20 cellular contexts compared by ENCODE assay signal in the genomic region with DNA sequence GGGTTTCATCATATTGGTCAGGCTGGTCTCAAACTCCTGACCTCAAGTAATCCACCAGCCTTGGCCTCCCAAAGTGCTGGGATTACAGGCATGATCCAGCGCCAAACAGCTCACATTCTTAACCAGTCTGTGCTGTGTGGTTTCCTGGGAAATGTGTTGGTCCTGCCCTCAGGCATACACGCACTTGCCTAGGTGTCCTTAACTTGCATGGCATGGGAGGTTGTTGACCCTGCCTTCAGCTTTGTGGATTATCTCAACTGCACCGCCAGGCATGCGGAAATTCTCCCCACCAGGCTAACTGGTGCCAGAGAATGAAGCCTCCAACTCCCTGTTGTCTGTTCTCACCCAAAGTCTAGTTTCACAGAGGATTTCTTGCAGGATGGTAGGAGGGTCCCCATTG.
"Had no signal": no experiment of that assay in that cellular context is flagged by ENCODE, and none has a peak within 500 bp of the region (broad histone marks: within the 10 kb centered on the region; RNA-seq: fewer than 3 reads in every experiment).

No MANE protein-coding gene starts in this region.

- H3K9me3 Mint-ChIP-seq: dendritic cell treated with granulocyte-macrophage colony-stimulating factor and Interleukin-4, amounts not matched to agents 40 ng/mL and 50 ng/mL, for 4 days; effector memory CD8-positive, alpha-beta T cell; immature natural killer cell had no signal

- H3K36me3 ChIP-seq: colonic mucosa, heart left ventricle, left lung, lower lobe of right lung had no signal

- H3K9me3 ChIP-seq: colonic mucosa, esophagus muscularis mucosa, gastroesophageal sphincter, heart left ventricle, left lung, lower lobe of right lung had no signal

- H3K27me3 ChIP-seq: colonic mucosa, esophagus muscularis mucosa, gastroesophageal sphincter, heart left ventricle, hepatocyte, left lung had no signal

- H3K4me3 Mint-ChIP-seq: dendritic cell treated with granulocyte-macrophage colony-stimulating factor and Interleukin-4, amounts not matched to agents 40 ng/mL and 50 ng/mL, for 4 days; effector memory CD8-positive, alpha-beta T cell; immature natural killer cell had no signal

- ATAC-seq: effector memory CD8-positive, alpha-beta T cell; foreskin keratinocyte; gastroesophageal sphincter; left lung; lower lobe of right lung had no signal

- H3K79me2 ChIP-seq: hepatocyte had no signal

- H3K4me1 ChIP-seq: colonic mucosa, esophagus muscularis mucosa, gastroesophageal sphincter, left lung, lower lobe of right lung had no signal

- H3K27me3 Mint-ChIP-seq: dendritic cell treated with granulocyte-macrophage colony-stimulating factor and Interleukin-4, amounts not matched to agents 40 ng/mL and 50 ng/mL, for 4 days; effector memory CD8-positive, alpha-beta T cell had no signal

- H3K27ac Mint-ChIP-seq: dendritic cell treated with granulocyte-macrophage colony-stimulating factor and Interleukin-4, amounts not matched to agents 40 ng/mL and 50 ng/mL, for 4 days; effector memory CD8-positive, alpha-beta T cell; immature natural killer cell had no signal

- DNase-seq: colonic mucosa; cortex of kidney; effector CD8-positive, alpha-beta T cell; effector memory CD8-positive, alpha-beta T cell; foreskin keratinocyte; heart left ventricle; hypothalamus; immature natural killer cell; islet precursor cell; kidney; kidney glomerular epithelial cell; left lung; left ventricle myocardium superior; lower lobe of right lung; mesenchymal stem cell; midbrain had no signal

- H3K27ac ChIP-seq: colonic mucosa, esophagus muscularis mucosa, foreskin keratinocyte, gastroesophageal sphincter, hepatocyte, left lung, lower lobe of right lung had no signal

- H3K4me3 ChIP-seq: colonic mucosa, esophagus muscularis mucosa, gastroesophageal sphincter, heart left ventricle, hepatocyte, left lung, lower lobe of right lung had no signal

- H3K4me2 ChIP-seq: hepatocyte had no signal
